Comparison of ENCODE assay signal across 8 cellular contexts in genomic region chr3:148962513-148962912, GRCh38. TPM values are rescaled to one million over a fixed set of nuclear protein-coding genes. Genes with fewer than 3 reads are reported as not detected.
DNase-seq lines count a peak whose midpoint lies in the region; ATAC-seq, FAIRE-seq and TF ChIP-seq lines count a peak whose summit lies in the region.
"Had no signal": no experiment of that assay in that cellular context is flagged by ENCODE, and none has a peak within 500 bp of the region (broad histone marks: within the 10 kb centered on the region; RNA-seq: fewer than 3 reads in every experiment).

No MANE protein-coding gene starts in this region.

- POLR2A ChIA-PET in H1 (lab: Charles Lee; ENCODE audit: partially characterized antibody), result interaction anchor here (1.2 kb wide), 1 partner anchor 67 kb away, joined by 3 read pairs; no protein-coding TSS in a partner anchor

- H3K4me2 ChIP-seq in GM23338, result no peak overlapping the region
- H3K4me2 ChIP-seq in H1 (ENCODE audit: insufficient read depth in 1 of 2, low read depth in 2 of 2, low read length in 2 of 2), result no peak overlapping the region

- H2AFZ ChIP-seq in GM23338, result no peak overlapping the region
- no peak overlapping the region for H2AFZ ChIP-seq in H1 (ENCODE audit: low read length)

- H4K20me1 ChIP-seq in GM23338 (replicated peaks; ENCODE audit: insufficient read depth) (no peaks in the 10 kb centered on the region), H1 (replicated peaks in 1 of 2; ENCODE audit: control insufficient read depth in 1 of 2, insufficient read depth in 2 of 2, low read length in 2 of 2) (no peaks in the 10 kb centered on the region)

- no peak overlapping the region for H2AK5ac ChIP-seq in H1 (ENCODE audit: low read depth, low read length)

- no peak overlapping the region for H3K9ac ChIP-seq in H1 (replicated peaks in 1 of 4; ENCODE audit: extremely low read depth in 1 of 4, low read depth in 3 of 4, low read length in 3 of 4)

- H3K27me3 ChIP-seq in GM23338 (ENCODE audit: insufficient read depth) (no peaks in the 10 kb centered on the region), H1 (replicated peaks in 1 of 4; ENCODE audit: control insufficient read depth in 3 of 4, extremely low read depth in 1 of 4, insufficient read depth in 3 of 4, low read length in 3 of 4) (no peaks in the 10 kb centered on the region; a peak in 1 of 7 replicates)

- H3K9me3 ChIP-seq in H1 (ENCODE audit: insufficient read depth in 2 of 2, low read depth in 1 of 2, low read length in 1 of 2), result no peaks in the 10 kb centered on the region

- WGBS in H1 (ENCODE audit: extremely low coverage in 1 of 2, insufficient coverage in 1 of 2, insufficient read length in 1 of 2, insufficient replicate concordance in 2 of 2, low coverage in 1 of 2, low lambda C conversion rate in 2 of 2, missing lambda C conversion rate in 1 of 2), 2 experiments, result 33% methylated on average over 1 of the region's 1 CpG; no CpG with 5 or more reads in 1 of the 2 experiments

- no peak overlapping the region for H2BK5ac ChIP-seq in H1 (ENCODE audit: low read depth, low read length)

- no peak overlapping the region for H4K8ac ChIP-seq in H1 (ENCODE audit: extremely low read depth, insufficient read depth, low read length)

- no peak overlapping the region for H3K4me3 Mint-ChIP-seq in GM23338
- H3K4me3 Mint-ChIP-seq in osteocyte (ENCODE audit: unreplicated experiment), result no peak overlapping the region
- H3K4me3 Mint-ChIP-seq in natural killer cell, result no peak overlapping the region

- H3K27me3 Mint-ChIP-seq in GM23338 (ENCODE audit: insufficient read depth, low read depth, poor library complexity), result peaks cover 3% of the 10 kb centered on the region
- no peaks in the 10 kb centered on the region for H3K27me3 Mint-ChIP-seq in osteocyte (ENCODE audit: unreplicated experiment)
- peaks cover 6 to 16% of the 10 kb centered on the region in 2 donors for H3K27me3 Mint-ChIP-seq in natural killer cell (ENCODE audit: low read depth in 2 of 2)

- H2BK15ac ChIP-seq in H1 (ENCODE audit: low read length), result no peak overlapping the region

- H3K18ac ChIP-seq in H1 (ENCODE audit: extremely low read depth, low read length), result no peak overlapping the region

- H3K4me3 ChIP-seq in GM23338 (no peak overlapping the region), H1 (ENCODE audit: extremely low read depth in 1 of 4, insufficient read depth in 2 of 4, low read depth in 3 of 4, low read length in 4 of 4) (no peak overlapping the region)

- no peaks in the 10 kb centered on the region for H3K9me3 Mint-ChIP-seq in GM23338
- no peaks in the 10 kb centered on the region for H3K9me3 Mint-ChIP-seq in osteocyte (ENCODE audit: unreplicated experiment)
- H3K9me3 Mint-ChIP-seq in natural killer cell, result no peaks in the 10 kb centered on the region

- H3K4me1 Mint-ChIP-seq in GM23338 (peaks cover 20% of the 10 kb centered on the region), osteocyte (ENCODE audit: unreplicated experiment) (peaks cover 3% of the 10 kb centered on the region), natural killer cell (peaks cover 2 to 3% of the 10 kb centered on the region in 2 donors)

- H2BK12ac ChIP-seq in H1 (ENCODE audit: low read depth, low read length), result no peak overlapping the region

- TF ChIP-seq CTCF in GM23338 (conservative IDR thresholded peaks at IDR 0.05; ENCODE audit: low read depth in 2 of 2) (peak; percentile 52 to 76), H1 (IDR thresholded peaks at IDR 0.05; ENCODE audit: control extremely low read depth in 1 of 3, insufficient read depth in 1 of 3, low read depth in 1 of 3, low read length in 3 of 3) (peak; percentile 26 to 50 (median 27); a peak in 3 of 4 replicates), osteocyte (IDR thresholded peaks at IDR 0.05) (peak; percentile 35), natural killer cell (IDR thresholded peaks at IDR 0.05) (no peak)

- H3K27ac Mint-ChIP-seq in GM23338 (no peak overlapping the region), osteocyte (ENCODE audit: unreplicated experiment) (no peak overlapping the region), natural killer cell (no peak overlapping the region)
- H3K27ac Mint-ChIP-seq: progenitor cell of endocrine pancreas had no signal

- H3K4me1 ChIP-seq in GM23338 (ENCODE audit: insufficient read depth), result peaks cover 12% of the 10 kb centered on the region
- peaks cover 0 to 8% (median 0%) of the 10 kb centered on the region in 4 experiments; a peak in 2 of 7 replicates for H3K4me1 ChIP-seq in H1 (replicated peaks in 1 of 4; ENCODE audit: control insufficient read depth in 3 of 4, insufficient read depth in 4 of 4, low read length in 3 of 4)

- no peak for TF ChIP-seq EP300 in H1 (IDR thresholded peaks at IDR 0.05; ENCODE audit: borderline replicate concordance in 1 of 2, low read depth in 2 of 2, low read length in 2 of 2)

- no peaks in the 10 kb centered on the region; the same call in 1 of the 2 replicates for H3F3A ChIP-seq in GM23338 (replicated peaks; ENCODE audit: low read depth)

- intact Hi-C loops in natural killer cell (cut with micrococcal nuclease), result no loop called here

- peak; percentile 93 for FAIRE-seq in H1 (lab: Jason Lieb, UNC)

- no peak overlapping the region for H4K91ac ChIP-seq in H1 (replicated peaks; ENCODE audit: insufficient read length, low read length)

- no peak overlapping the region for H3K27ac ChIP-seq in GM23338 (ENCODE audit: low read depth)
- H3K27ac ChIP-seq in H1 (ENCODE audit: low read depth, low read length), result no peak overlapping the region

- CTCF ChIA-PET in H1 (lab: Charles Lee; ENCODE audit: partially characterized antibody), result interaction anchor here (0.7 to 10.3 kb wide), 22 partner anchors 7 to 532 kb away, joined by 3 to 64 read pairs (median 4); partner anchors contain the start of genes GYG1 and HPS3

- no peaks in the 10 kb centered on the region for H3K79me1 ChIP-seq in H1 (ENCODE audit: low read depth, low read length)

- H3K23ac ChIP-seq in H1 (ENCODE audit: insufficient read length), result no peak overlapping the region

- ATAC-seq in GM23338, result peak; percentile 89
- no peak for ATAC-seq in GM18502 (IDR thresholded peaks at IDR 0.05; ENCODE audit: poor library complexity, unreplicated experiment)
- no peak for ATAC-seq in natural killer cell

- no peak overlapping the region for H3K56ac ChIP-seq in H1 (replicated peaks; ENCODE audit: insufficient read length, low read depth, low read length)

- H3K79me2 ChIP-seq in GM23338 (replicated peaks; ENCODE audit: insufficient read depth) (no peaks in the 10 kb centered on the region), H1 (ENCODE audit: control insufficient read depth in 1 of 2, insufficient read depth in 2 of 2, low read length in 2 of 2) (no peaks in the 10 kb centered on the region)

- TF ChIP-seq POLR2A in H1 (IDR thresholded peaks at IDR 0.05; ENCODE audit: control extremely low read depth in 1 of 2, low read depth in 2 of 2, low read length in 2 of 2), result no peak

- no peak overlapping the region for H2BK20ac ChIP-seq in H1 (ENCODE audit: low read length)

- no peak overlapping the region for H3K4ac ChIP-seq in H1 (replicated peaks; ENCODE audit: insufficient read length, low read depth, low read length)

- peak; percentile 66 to 71 for TF ChIP-seq RAD21 in H1 (IDR thresholded peaks at IDR 0.05 in 1 of 2, conservative IDR thresholded peaks at IDR 0.05 in 1 of 2; ENCODE audit: low read depth in 2 of 2, low read length in 2 of 2)

- no peak overlapping the region for H2BK120ac ChIP-seq in H1 (replicated peaks; ENCODE audit: low read depth, low read length)

- no peak overlapping the region for H4K5ac ChIP-seq in H1 (ENCODE audit: insufficient read length, low read depth, low read length)

- H3K36me3 ChIP-seq in GM23338 (ENCODE audit: insufficient read depth) (no peaks in the 10 kb centered on the region), H1 (ENCODE audit: control insufficient read depth in 2 of 4, insufficient read depth in 4 of 4, low read length in 3 of 4) (no peaks in the 10 kb centered on the region; a peak in 1 of 8 replicates)

- no peak overlapping the region for H3K14ac ChIP-seq in H1 (ENCODE audit: insufficient read length)

- no peaks in the 10 kb centered on the region; the same call in 1 of the 2 replicates for H3K9me2 ChIP-seq in GM23338 (ENCODE audit: insufficient read depth)

- peak; percentile 81 for DNase-seq in GM23338 (ENCODE audit: low spot score)
- peak; percentile 25 to 46 for DNase-seq in NOMO-1 (lab: John Stamatoyannopoulos, UW; ENCODE audit: unreplicated experiment in 2 of 2)
- peak; percentile 47 to 56 for DNase-seq in H1 (ENCODE audit: low read depth in 1 of 2, low spot score in 2 of 2)
- DNase-seq in osteocyte (ENCODE audit: extremely low spot score, unreplicated experiment), result no peak
- DNase-seq in DMS153 treated with DMSO at 0.1 percent for 48 hours (lab: John Stamatoyannopoulos, UW; ENCODE audit: unreplicated experiment), result no peak
- no peak for DNase-seq in natural killer cell

- H3K23me2 ChIP-seq in H1 (ENCODE audit: low read depth, low read length), result no peaks in the 10 kb centered on the region; the same call in 1 of the 2 replicates

- H3K36me3 Mint-ChIP-seq in GM23338 (ENCODE audit: low read depth) (no peaks in the 10 kb centered on the region), osteocyte (ENCODE audit: unreplicated experiment) (no peaks in the 10 kb centered on the region), natural killer cell (no peaks in the 10 kb centered on the region)

TF ChIP-seq in H1, 55 proteins besides CTCF, POLR2A, EP300 and RAD21 (continues in another document):
- peak; percentile 91 for TF ChIP-seq JUND (IDR thresholded peaks at IDR 0.05; ENCODE audit: low read length)
- TF ChIP-seq RBBP5 (IDR thresholded peaks at IDR 0.05; ENCODE audit: borderline replicate concordance, low read depth, low read length), result no peak

RNA-seq across cellular contexts. Expression of gene GYG1, which starts 28.8 kb away (rescaled TPM):
- total RNA-seq in GM23338 (2014; rRNA removed; shearing (Covaris generic)), result 40.9 and 45.6 TPM in 2 replicates
- polyA plus RNA-seq in GM23338 (2016; fragmentation: Nextera tagmentation; extraction: Ambion mirVana) (30.4 and 33.2 TPM in 2 replicates), H1 (2011; rRNA removed) (14.4 and 19.4 TPM in 2 replicates)
- 31.0 and 34.2 TPM in 2 replicates for total RNA-seq in H1 (2021; fragmentation: NEBNext Ultra II Directional; extraction: Animal tissue kit (Norgen Biotek cat#: 25700))
- polyA plus RNA-seq in H1 (2011; cell fraction: cytosol; rRNA removed), result 18.8 TPM
- 14.0 TPM for polyA plus RNA-seq in H1 (2011; cell fraction: nucleus; rRNA removed)
- polyA plus RNA-seq in H1 (2012, experiment 1 of 2), result 33.1 to 37.1 TPM (median 34.0 TPM) in 4 replicates
- polyA plus RNA-seq in H1 (2012, experiment 2 of 2), result 9.1 TPM
- 29.6 TPM for polyA plus RNA-seq in H1 (2013, experiment 1 of 2)
- polyA plus RNA-seq in H1 (2013, experiment 2 of 2), result 28.7 TPM
- 27.1 and 28.8 TPM in 2 replicates for polyA minus RNA-seq in H1 (2011; rRNA and poly(A)+ RNA removed)
- 25.6 TPM for polyA minus RNA-seq in H1 (2011; cell fraction: cytosol; rRNA and poly(A)+ RNA removed)
- polyA minus RNA-seq in H1 (2011; cell fraction: nucleus; rRNA and poly(A)+ RNA removed), result 30.7 TPM
- total RNA-seq in osteocyte (43.0 and 46.8 TPM in 2 replicates), natural killer cell (10 to 100 TPM; 46.6 to 56.5 (median 49.6) TPM)

Comparison
In these comparisons a context has a peak if more than half of its experiments do, and no peak if none do; other contexts are left out.
1. DNase-seq: peak in GM23338 (single experiment), NOMO-1 (2 of 2) and H1 (2 of 2); none in osteocyte (single experiment), DMS153 treated with DMSO at 0.1 percent for 48 hours (single experiment) and natural killer cell (single experiment).